Comparison of ENCODE assay signal across 8 cellular contexts in the genomic region with DNA sequence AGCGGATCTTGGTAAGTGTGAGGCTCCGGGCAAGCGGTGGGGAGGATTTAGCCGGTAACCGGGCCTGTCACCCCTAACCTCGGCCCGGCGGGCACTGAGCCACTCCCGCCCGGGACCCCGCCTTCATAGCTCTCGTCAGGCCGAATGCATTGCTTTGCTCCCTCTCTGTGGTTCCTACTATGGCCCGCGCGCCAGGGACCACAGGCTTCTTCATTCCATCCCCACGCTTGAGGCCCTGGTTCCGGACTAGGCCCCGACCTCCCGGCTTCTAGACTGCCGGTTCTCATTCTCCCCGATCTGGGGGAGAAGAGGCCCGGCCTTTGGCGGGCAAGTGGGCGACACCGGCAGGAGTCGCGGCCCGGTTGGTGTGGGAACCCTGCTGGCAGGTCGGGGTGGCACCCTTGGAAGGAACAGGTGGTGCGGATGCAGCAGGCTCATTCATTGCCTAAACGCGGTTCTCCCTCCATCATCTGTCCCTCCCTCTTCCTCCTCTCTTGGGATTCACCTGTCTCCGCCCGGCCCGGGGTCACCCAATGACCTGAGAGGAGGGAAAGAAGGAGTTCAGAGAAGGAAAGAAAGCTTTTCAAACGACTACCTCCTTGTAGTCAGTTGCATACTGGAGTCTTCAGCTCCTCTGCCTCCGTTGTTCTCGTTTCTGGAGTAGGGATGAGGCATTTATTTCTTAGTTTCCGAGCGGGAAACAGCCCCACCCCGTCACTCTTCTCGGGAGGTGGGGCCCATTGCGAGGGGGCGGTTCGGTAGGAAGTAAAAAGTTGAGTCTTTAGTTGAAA. TPM values are rescaled to one million over a fixed set of nuclear protein-coding genes. Genes with fewer than 3 reads are reported as not detected.
DNase-seq lines count a peak whose midpoint lies in the region; ATAC-seq and TF ChIP-seq lines count a peak whose summit lies in the region.

TSS of gene NDUFC1 (minus strand) at position 657 of the 791 bp plus-strand sequence. CDS start 6,679 bp downstream, outside the sequence.

- ATAC-seq in GM19397 (IDR thresholded peaks at IDR 0.05; ENCODE audit: unreplicated experiment) = peak; percentile 36
- peak; percentile 25 for ATAC-seq in HG03565 (IDR thresholded peaks at IDR 0.05; ENCODE audit: unreplicated experiment)
- peak; percentile 62 for ATAC-seq in Panc1

- intact Hi-C loops in CD4-positive, alpha-beta memory T cell (cut with micrococcal nuclease) = loop anchor here (1.0 to 5.0 kb wide), 9 partner anchors 12 to 1070 kb away; partner anchors contain the start of genes MAML3, NOCT, SCOC and SETD7
- intact Hi-C loops in Panc1 (cut with micrococcal nuclease; ENCODE audit: unreplicated experiment) = no loop called here

- peaks cover 27 to 78% (median 48%) of the 10 kb centered on the region in 4 donors for H3K4me1 Mint-ChIP-seq in CD4-positive, alpha-beta memory T cell
- H3K4me1 Mint-ChIP-seq in nephron progenitor cell = peaks cover 44% of the 10 kb centered on the region

- TF ChIP-seq CTCF in Panc1 (IDR thresholded peaks at IDR 0.05) = no peak
- TF ChIP-seq CTCF in fibroblast of mammary gland (conservative IDR thresholded peaks at IDR 0.05; ENCODE audit: control insufficient read depth, insufficient read depth, low read depth, low read length) = peak; percentile 5
- peak; percentile 19 for TF ChIP-seq CTCF in nephron progenitor cell (IDR thresholded peaks at IDR 0.05)

- peak within 1 kb of the TSS; percentile 98 for H3K27ac ChIP-seq in CD4-positive, alpha-beta memory T cell (ENCODE audit: low read depth, low read length)
- H3K27ac ChIP-seq in Panc1 (ENCODE audit: low read length) (peak within 1 kb of the TSS; percentile 91), temporal lobe (ENCODE audit: low read depth, low read length) (peak within 1 kb of the TSS; percentile 85)

- H3K27ac Mint-ChIP-seq in CD4-positive, alpha-beta memory T cell = peak within 1 kb of the TSS; percentile 94 to 100 (median 99)
- peak within 1 kb of the TSS; percentile 100 for H3K27ac Mint-ChIP-seq in nephron progenitor cell

- H3K27me3 ChIP-seq in CD4-positive, alpha-beta memory T cell (ENCODE audit: insufficient read depth, low read length) = no peaks in the 10 kb centered on the region
- H3K27me3 ChIP-seq in Panc1 (ENCODE audit: control insufficient read depth, insufficient read depth, low read length) = no peaks in the 10 kb centered on the region

- DNase-seq in CD4-positive, alpha-beta memory T cell = peak; percentile 69 to 86 (median 72)
- no peak for DNase-seq in Panc1 (ENCODE audit: low read depth, low spot score)
- peak; percentile 42 for DNase-seq in activated T-helper 1 cell treated with Interleukin-2 at 50 U/mL for 16 hours (ENCODE audit: low read depth)
- DNase-seq in fibroblast of mammary gland (ENCODE audit: low read depth) = peak; percentile 36
- peak; percentile 63 for DNase-seq in nephron progenitor cell

- H3K27me3 Mint-ChIP-seq in CD4-positive, alpha-beta memory T cell = no peaks in the 10 kb centered on the region
- no peaks in the 10 kb centered on the region for H3K27me3 Mint-ChIP-seq in nephron progenitor cell (ENCODE audit: low read depth, poor library complexity)

- H3K9me3 ChIP-seq in CD4-positive, alpha-beta memory T cell (ENCODE audit: control insufficient read depth in 1 of 2, low read length in 2 of 2) = no peaks in the 10 kb centered on the region
- no peaks in the 10 kb centered on the region for H3K9me3 ChIP-seq in Panc1 (ENCODE audit: control insufficient read depth, insufficient read depth, low read depth, low read length)

- peaks cover 0 to 2% (median 0%) of the 10 kb centered on the region in 8 donors for H3K9me3 Mint-ChIP-seq in CD4-positive, alpha-beta memory T cell
- H3K9me3 Mint-ChIP-seq in nephron progenitor cell = peaks cover 34% of the 10 kb centered on the region

- BruUV-seq in Panc1 (replicated peaks; lab: Mats Ljungman, UMichigan) = no TSS peak

- H3K36me3 ChIP-seq in CD4-positive, alpha-beta memory T cell (ENCODE audit: insufficient read depth, low read length) = peaks cover 4% of the 10 kb centered on the region
- peaks cover 9% of the 10 kb centered on the region for H3K36me3 ChIP-seq in Panc1 (ENCODE audit: control insufficient read depth, insufficient read depth, low read length)

- peaks cover 61% of the 10 kb centered on the region for H3K4me1 ChIP-seq in CD4-positive, alpha-beta memory T cell (ENCODE audit: insufficient read depth, low read length)
- peaks cover 3% of the 10 kb centered on the region; the same call in 1 of the 2 replicates for H3K4me1 ChIP-seq in Panc1 (ENCODE audit: control insufficient read depth, insufficient read depth, low read length)

- CTCF ChIA-PET in CD4-positive, alpha-beta memory T cell (lab: Charles Lee; ENCODE audit: partially characterized antibody) = interaction anchor here (1.3 to 4.0 kb wide), 7 partner anchors 9 to 271 kb away, joined by 4 to 25 read pairs (median 6); no protein-coding TSS in a partner anchor
- CTCF ChIA-PET in Panc1 (lab: Charles Lee) = no interaction called here

- peaks cover 20 to 32% of the 10 kb centered on the region in 2 donors for H3K36me3 Mint-ChIP-seq in CD4-positive, alpha-beta memory T cell
- H3K36me3 Mint-ChIP-seq in nephron progenitor cell (ENCODE audit: low read depth) = peaks cover 36% of the 10 kb centered on the region

- peak within 1 kb of the TSS; percentile 69 to 94 for H3K4me3 ChIP-seq in CD4-positive, alpha-beta memory T cell (ENCODE audit: low read length in 2 of 2)
- H3K4me3 ChIP-seq in Panc1 (ENCODE audit: low read depth in 2 of 2, low read length in 2 of 2) = peak within 1 kb of the TSS; percentile 91 to 95
- peak within 1 kb of the TSS; percentile 95 for H3K4me3 ChIP-seq in fibroblast of mammary gland (ENCODE audit: control insufficient read depth, low read depth, low read length)

- in situ Hi-C loops in Panc1 (cut with HindIII; ENCODE audit: low pct_unique_long_range_greater_than_20kb, low sequenced_read_pairs) = no loop called here

- peak within 1 kb of the TSS; percentile 96 to 100 (median 99) for H3K4me3 Mint-ChIP-seq in CD4-positive, alpha-beta memory T cell
- peak within 1 kb of the TSS; percentile 100 for H3K4me3 Mint-ChIP-seq in nephron progenitor cell

- POLR2A ChIA-PET in CD4-positive, alpha-beta memory T cell (lab: Charles Lee; ENCODE audit: partially characterized antibody) = interaction anchor here (0.8 to 4.7 kb wide), 28 partner anchors 7 to 1071 kb away, joined by 3 to 50 read pairs (median 5); partner anchors contain the start of genes ELF2, MGARP, NOCT and RAB33B
- POLR2A ChIA-PET in Panc1 (lab: Charles Lee) = interaction anchor here (0.7 kb wide), 1 partner anchor 54 kb away, joined by 3 read pairs; no protein-coding TSS in a partner anchor

RNA-seq across cellular contexts. Expression of gene NDUFC1, which starts in this region (rescaled TPM):
- total RNA-seq in CD4-positive, alpha-beta memory T cell = 10 to 100 TPM; 29.6 to 34.8 TPM
- polyA plus RNA-seq in CD4-positive, alpha-beta memory T cell = 100 to 1,000 TPM; 121 to 154 TPM
- total RNA-seq in Panc1 (2021; ENCODE audit: unreplicated experiment) (56.5 TPM), temporal lobe (24.8 TPM)
- 90.0 TPM for polyA plus RNA-seq in Panc1 (2012; ENCODE audit: insufficient read length)
